1 cellular context compared by ENCODE assay signal in genomic region chr7:92797693-92798092, GRCh38.
TF ChIP-seq lines count a peak whose summit lies in the region.

No MANE protein-coding gene starts in this region.

TF ChIP-seq in HepG2, 621 proteins besides CTCF, POLR2A, EP300 and RAD21 (continued from another document):
- TF ChIP-seq, protein P1, sequence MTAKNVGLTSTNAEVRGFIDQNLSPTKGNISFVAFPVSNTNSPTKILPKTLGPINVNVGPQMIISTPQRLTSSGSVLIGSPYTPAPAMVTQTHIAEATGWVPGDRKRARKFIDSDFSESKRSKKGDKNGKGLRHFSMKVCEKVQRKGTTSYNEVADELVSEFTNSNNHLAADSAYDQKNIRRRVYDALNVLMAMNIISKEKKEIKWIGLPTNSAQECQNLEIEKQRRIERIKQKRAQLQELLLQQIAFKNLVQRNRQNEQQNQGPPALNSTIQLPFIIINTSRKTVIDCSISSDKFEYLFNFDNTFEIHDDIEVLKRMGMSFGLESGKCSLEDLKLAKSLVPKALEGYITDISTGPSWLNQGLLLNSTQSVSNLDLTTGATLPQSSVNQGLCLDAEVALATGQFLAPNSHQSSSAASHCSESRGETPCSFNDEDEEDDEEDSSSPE (CRISPR knock-in tag; IDR thresholded peaks at IDR 0.05) = no peak
- TF ChIP-seq ZNF891 (CRISPR knock-in tag; IDR thresholded peaks at IDR 0.05) (no peak), ZNF883 (CRISPR knock-in tag; IDR thresholded peaks at IDR 0.05; ENCODE audit: not compliant biosample characterization) (no peak), ZNF619 (CRISPR knock-in tag; IDR thresholded peaks at IDR 0.05) (no peak)
TF ChIP-seq in HepG2: peak in this region for 0.
